In genomic region chr18:26978812-26979341, GRCh38 we compare ENCODE assay signal across 10 cellular contexts.
DNase-seq lines count a peak whose midpoint lies in the region; ATAC-seq and TF ChIP-seq lines count a peak whose summit lies in the region.
"Had no signal": no experiment of that assay in that cellular context is flagged by ENCODE, and none has a peak within 500 bp of the region (broad histone marks: within the 10 kb centered on the region; RNA-seq: fewer than 3 reads in every experiment).

No MANE protein-coding gene starts in this region.

- H3K4me3 ChIP-seq in Peyer's patch = no peak overlapping the region

- no peak for TF ChIP-seq CTCF in activated CD8-positive, alpha-beta T cell treated with anti-CD3 and anti-CD28 coated beads for 36 hours (IDR thresholded peaks at IDR 0.05)
- no peak for TF ChIP-seq CTCF in Peyer's patch (IDR thresholded peaks at IDR 0.05)

- POLR2A ChIA-PET in activated CD8-positive, alpha-beta T cell treated with anti-CD3 and anti-CD28 coated beads for 36 hours (lab: Charles Lee) = no interaction called here

- ATAC-seq in GM18861 (IDR thresholded peaks at IDR 0.05; ENCODE audit: unreplicated experiment) = peak; percentile 96
- peak; percentile 99 for ATAC-seq in GM21528 (IDR thresholded peaks at IDR 0.05; ENCODE audit: low FRiP score, unreplicated experiment)
- ATAC-seq in HG03135 (IDR thresholded peaks at IDR 0.05; ENCODE audit: unreplicated experiment) = peak; percentile 98
- ATAC-seq in activated CD8-positive, alpha-beta T cell treated with anti-CD3 and anti-CD28 coated beads for 36 hours = no peak

- no peaks in the 10 kb centered on the region for H3K4me1 ChIP-seq in Peyer's patch

- H3K27me3 ChIP-seq in Peyer's patch = no peaks in the 10 kb centered on the region

- H3K9me3 ChIP-seq in Peyer's patch = no peaks in the 10 kb centered on the region

- no peaks in the 10 kb centered on the region for H3K9me3 Mint-ChIP-seq in activated CD8-positive, alpha-beta T cell treated with anti-CD3 and anti-CD28 coated beads for 36 hours

- no peak overlapping the region for H3K27ac Mint-ChIP-seq in activated CD8-positive, alpha-beta T cell treated with anti-CD3 and anti-CD28 coated beads for 36 hours

- H3K36me3 Mint-ChIP-seq in activated CD8-positive, alpha-beta T cell treated with anti-CD3 and anti-CD28 coated beads for 36 hours (ENCODE audit: low read depth) = no peaks in the 10 kb centered on the region

- CTCF ChIA-PET in activated CD8-positive, alpha-beta T cell treated with anti-CD3 and anti-CD28 coated beads for 36 hours (lab: Charles Lee) = no interaction called here

- no peak for TF ChIP-seq POLR2A in Peyer's patch (IDR thresholded peaks at IDR 0.05)

- DNase-seq in astrocyte of the hippocampus (ENCODE audit: low read depth, low spot score) (peak; percentile 3), hypothalamus (lab: John Stamatoyannopoulos, UW) (no peak), NCI-H748 (lab: John Stamatoyannopoulos, UW; ENCODE audit: unreplicated experiment) (no peak), Peyer's patch (no peak)
- DNase-seq in activated CD8-positive, alpha-beta T cell treated with anti-CD3 and anti-CD28 coated beads for 36 hours = no peak
- DNase-seq: DMS153, T1000 had no signal

- H3K27me3 Mint-ChIP-seq in activated CD8-positive, alpha-beta T cell treated with anti-CD3 and anti-CD28 coated beads for 36 hours = no peaks in the 10 kb centered on the region

- H3K4me3 Mint-ChIP-seq in activated CD8-positive, alpha-beta T cell treated with anti-CD3 and anti-CD28 coated beads for 36 hours = no peak overlapping the region

- intact Hi-C loops in activated CD8-positive, alpha-beta T cell treated with anti-CD3 and anti-CD28 coated beads for 36 hours (cut with micrococcal nuclease) = no loop called here

- H3K27ac ChIP-seq in Peyer's patch = no peak overlapping the region

- H3K4me1 Mint-ChIP-seq in activated CD8-positive, alpha-beta T cell treated with anti-CD3 and anti-CD28 coated beads for 36 hours (ENCODE audit: low read depth) = no peaks in the 10 kb centered on the region

- no peaks in the 10 kb centered on the region for H3K36me3 ChIP-seq in Peyer's patch
